In the genomic region with DNA sequence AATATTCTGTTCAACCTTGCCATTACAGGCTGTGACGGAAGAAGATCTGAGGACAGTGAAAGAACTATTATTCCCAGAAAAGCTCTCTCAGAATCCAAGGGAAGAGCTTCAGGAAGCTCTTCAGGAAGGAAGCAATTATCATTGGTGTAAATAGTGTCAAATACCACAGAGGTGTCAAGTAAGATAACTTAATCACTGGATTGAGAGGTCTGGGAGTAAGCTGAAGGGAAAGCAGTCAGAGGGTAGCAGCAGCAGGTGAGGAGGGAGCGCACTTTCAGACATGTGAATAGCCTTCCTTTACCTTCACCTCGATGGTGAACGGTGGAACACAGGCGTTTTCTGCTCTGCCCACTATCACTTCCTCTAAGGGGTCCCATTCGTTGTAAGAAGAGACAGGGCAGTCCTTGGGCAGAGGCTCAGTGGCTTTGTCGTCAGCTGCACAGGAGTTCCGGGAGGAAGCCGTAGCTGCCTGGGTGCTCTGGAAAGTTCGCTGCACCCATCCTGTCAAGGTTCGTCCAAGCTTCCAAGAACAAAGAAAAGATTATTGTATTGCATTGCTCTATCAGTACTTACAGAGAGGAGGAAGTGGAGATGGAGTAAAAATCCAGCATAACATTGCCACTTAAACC, we compare ENCODE assay signal across 11 cellular contexts. TPM values are rescaled to one million over a fixed set of nuclear protein-coding genes. Genes with fewer than 3 reads are reported as not detected.
DNase-seq lines count a peak whose midpoint lies in the region; ATAC-seq and TF ChIP-seq lines count a peak whose summit lies in the region.
"Had no signal": no experiment of that assay in that cellular context is flagged by ENCODE, and none has a peak within 500 bp of the region (broad histone marks: within the 10 kb centered on the region; RNA-seq: fewer than 3 reads in every experiment).

No MANE protein-coding gene starts in this region.

- H3K36me3 ChIP-seq in DOHH2 (ENCODE audit: control insufficient read depth, low read length) (peaks cover 5% of the 10 kb centered on the region; the same call in 1 of the 2 replicates), right lobe of liver (peaks cover 0 to 1% (median 0%) of the 10 kb centered on the region in 4 donors), gastrocnemius medialis (no peaks in the 10 kb centered on the region)
- H3K36me3 ChIP-seq: BE2C had no signal

- H3K36me3 Mint-ChIP-seq in activated naive CD8-positive, alpha-beta T cell treated with anti-CD3 and anti-CD28 coated beads, Interleukin-2, amount 10 ng/mL, durations not matched to agents 7 days and 5 days: no peaks in the 10 kb centered on the region
- no peaks in the 10 kb centered on the region for H3K36me3 Mint-ChIP-seq in activated T-cell treated with anti-CD3 and anti-CD28 coated beads, Interleukin-2, amount 50 U/mL, for 24 hours (ENCODE audit: low read depth)
- H3K36me3 Mint-ChIP-seq in activated T-cell treated with anti-CD3 and anti-CD28 coated beads, Interleukin-2, amount 50 U/mL, for 4 hours (ENCODE audit: insufficient read depth): no peaks in the 10 kb centered on the region

- peaks cover 12% of the 10 kb centered on the region for H3K4me1 Mint-ChIP-seq in activated naive CD8-positive, alpha-beta T cell treated with anti-CD3 and anti-CD28 coated beads, Interleukin-2, amount 10 ng/mL, durations not matched to agents 7 days and 5 days
- H3K4me1 Mint-ChIP-seq in activated T-cell treated with anti-CD3 and anti-CD28 coated beads, Interleukin-2, amount 50 U/mL, for 24 hours (ENCODE audit: low read depth): peaks cover 17% of the 10 kb centered on the region
- peaks cover 21% of the 10 kb centered on the region for H3K4me1 Mint-ChIP-seq in activated T-cell treated with anti-CD3 and anti-CD28 coated beads, Interleukin-2, amount 50 U/mL, for 4 hours (ENCODE audit: low read depth)

- H4K20me1 ChIP-seq in DOHH2 (ENCODE audit: control insufficient read depth, insufficient read depth, low read depth, low read length): no peaks in the 10 kb centered on the region

- no peak overlapping the region for H3K27ac Mint-ChIP-seq in activated naive CD8-positive, alpha-beta T cell treated with anti-CD3 and anti-CD28 coated beads, Interleukin-2, amount 10 ng/mL, durations not matched to agents 7 days and 5 days
- H3K27ac Mint-ChIP-seq in activated T-cell treated with anti-CD3 and anti-CD28 coated beads, Interleukin-2, amount 50 U/mL, for 24 hours: no peak overlapping the region

- H3K27me3 Mint-ChIP-seq in activated naive CD8-positive, alpha-beta T cell treated with anti-CD3 and anti-CD28 coated beads, Interleukin-2, amount 10 ng/mL, durations not matched to agents 7 days and 5 days: peaks cover 51% of the 10 kb centered on the region
- peaks cover 41% of the 10 kb centered on the region for H3K27me3 Mint-ChIP-seq in activated T-cell treated with anti-CD3 and anti-CD28 coated beads, Interleukin-2, amount 50 U/mL, for 24 hours
- H3K27me3 Mint-ChIP-seq in activated T-cell treated with anti-CD3 and anti-CD28 coated beads, Interleukin-2, amount 50 U/mL, for 4 hours (ENCODE audit: low read depth): peaks cover 61% of the 10 kb centered on the region

- H3F3A ChIP-seq in DOHH2 (ENCODE audit: control insufficient read depth, insufficient read depth): no peaks in the 10 kb centered on the region

- H3K4me3 Mint-ChIP-seq in activated naive CD8-positive, alpha-beta T cell treated with anti-CD3 and anti-CD28 coated beads, Interleukin-2, amount 10 ng/mL, durations not matched to agents 7 days and 5 days: peak overlapping the region; percentile 41
- no peak overlapping the region for H3K4me3 Mint-ChIP-seq in activated T-cell treated with anti-CD3 and anti-CD28 coated beads, Interleukin-2, amount 50 U/mL, for 24 hours
- H3K4me3 Mint-ChIP-seq in activated T-cell treated with anti-CD3 and anti-CD28 coated beads, Interleukin-2, amount 50 U/mL, for 4 hours: no peak overlapping the region

- intact Hi-C loops in right lobe of liver (cut with DNase I) (no loop called here), gastrocnemius medialis (cut with DNase I; ENCODE audit: low total_unique reads) (no loop called here)

- POLR2A ChIA-PET in activated naive CD8-positive, alpha-beta T cell treated with anti-CD3 and anti-CD28 coated beads, Interleukin-2, amount 10 ng/mL, durations not matched to agents 7 days and 5 days (lab: Charles Lee): no interaction called here

- H3K4me1 ChIP-seq in DOHH2 (ENCODE audit: control insufficient read depth, low read length) (peaks cover 19% of the 10 kb centered on the region), right lobe of liver (peaks cover 0 to 52% (median 15%) of the 10 kb centered on the region in 4 donors), gastrocnemius medialis (peaks cover 25 to 31% of the 10 kb centered on the region in 2 donors)
- H3K4me1 ChIP-seq: BE2C had no signal

- TF ChIP-seq POLR2A in right lobe of liver (IDR thresholded peaks at IDR 0.05): no peak
- TF ChIP-seq POLR2A in gastrocnemius medialis (IDR thresholded peaks at IDR 0.05): no peak

- in situ Hi-C loops in gastrocnemius medialis (cut with MboI; ENCODE audit: low sequenced_read_pairs in 4 of 4): loop anchor here in 1 of 4 donors (10.0 kb wide), 1 partner anchor 182 kb away; no protein-coding TSS in a partner anchor

- no peaks in the 10 kb centered on the region for H3K9me3 Mint-ChIP-seq in activated naive CD8-positive, alpha-beta T cell treated with anti-CD3 and anti-CD28 coated beads, Interleukin-2, amount 10 ng/mL, durations not matched to agents 7 days and 5 days
- no peaks in the 10 kb centered on the region for H3K9me3 Mint-ChIP-seq in activated T-cell treated with anti-CD3 and anti-CD28 coated beads, Interleukin-2, amount 50 U/mL, for 24 hours
- no peaks in the 10 kb centered on the region for H3K9me3 Mint-ChIP-seq in activated T-cell treated with anti-CD3 and anti-CD28 coated beads, Interleukin-2, amount 50 U/mL, for 4 hours

- H3K4me3 ChIP-seq in DOHH2 (ENCODE audit: low read length): no peak overlapping the region
- peak overlapping the region; percentile 55 to 84 (median 74) for H3K4me3 ChIP-seq in right lobe of liver
- H3K4me3 ChIP-seq in gastrocnemius medialis: peak overlapping the region in 3 of 4 donors; percentile 60 to 72 (median 70)

- TF ChIP-seq CTCF in DOHH2 (IDR thresholded peaks at IDR 0.05; ENCODE audit: low read depth, low read length, poor library complexity, severe bottlenecking): no peak
- no peak for TF ChIP-seq CTCF in right lobe of liver (IDR thresholded peaks at IDR 0.05)
- no peak for TF ChIP-seq CTCF in gastrocnemius medialis (IDR thresholded peaks at IDR 0.05 in 4 of 5, conservative IDR thresholded peaks at IDR 0.05 in 1 of 5)

- H3K9me3 ChIP-seq in DOHH2 (ENCODE audit: control insufficient read depth, insufficient read depth, low read length) (no peaks in the 10 kb centered on the region), right lobe of liver (no peaks in the 10 kb centered on the region), gastrocnemius medialis (no peaks in the 10 kb centered on the region)

- H3K27me3 ChIP-seq in DOHH2 (ENCODE audit: control insufficient read depth, low read length): peaks cover 21% of the 10 kb centered on the region
- no peaks in the 10 kb centered on the region for H3K27me3 ChIP-seq in right lobe of liver
- no peaks in the 10 kb centered on the region for H3K27me3 ChIP-seq in gastrocnemius medialis

- H3K27ac ChIP-seq in DOHH2 (ENCODE audit: low read depth, low read length) (no peak overlapping the region), right lobe of liver (peak overlapping the region; percentile 81 to 90 (median 85)), gastrocnemius medialis (peak overlapping the region in 1 of 4 donors; percentile 78)

- no peaks in the 10 kb centered on the region for H3K79me2 ChIP-seq in DOHH2 (ENCODE audit: control insufficient read depth, low read length)

- WGBS in right lobe of liver (ENCODE audit: insufficient coverage, low coverage, low lambda C conversion rate, missing lambda C conversion rate): 10% methylated on average over 6 of the region's 11 CpGs

- no peak for ATAC-seq in activated naive CD8-positive, alpha-beta T cell treated with anti-CD3 and anti-CD28 coated beads, Interleukin-2, amount 10 ng/mL, durations not matched to agents 7 days and 5 days (ENCODE audit: low read depth)
- ATAC-seq in right lobe of liver (peak in 2 of 4 donors; percentile 4 to 5), gastrocnemius medialis (no peak)
- no peak for ATAC-seq in activated T-cell treated with anti-CD3 and anti-CD28 coated beads, Interleukin-2, amount 50 U/mL, for 4 hours

- H3K9me2 ChIP-seq in DOHH2 (replicated peaks; ENCODE audit: control insufficient read depth, low read length): no peaks in the 10 kb centered on the region

- H3K4me2 ChIP-seq in DOHH2 (ENCODE audit: low read length): peak overlapping the region; percentile 77; the same call in 1 of the 2 replicates

- DNase-seq in activated naive CD8-positive, alpha-beta T cell treated with anti-CD3 and anti-CD28 coated beads, Interleukin-2, amount 10 ng/mL, durations not matched to agents 7 days and 5 days: no peak
- DNase-seq in right lobe of liver (no peak), gastrocnemius medialis (no peak), A172 (ENCODE audit: low spot score) (no peak), NCI-H2081 (lab: John Stamatoyannopoulos, UW) (no peak)
- no peak for DNase-seq in activated T-cell treated with anti-CD3 and anti-CD28 coated beads, Interleukin-2, amount 50 U/mL, for 24 hours
- DNase-seq in activated T-cell treated with anti-CD3 and anti-CD28 coated beads, Interleukin-2, amount 50 U/mL, for 4 hours: no peak
- DNase-seq: BE2C, EL, OCI-M1 had no signal

RNA-seq across cellular contexts. Expression of gene GATM, which starts 1.9 kb away (rescaled TPM):
- total RNA-seq in activated naive CD8-positive, alpha-beta T cell treated with anti-CD3 and anti-CD28 coated beads, Interleukin-2, amount 10 ng/mL, durations not matched to agents 7 days and 5 days: 1 to 10 TPM; 2.9 to 3.5 TPM
- total RNA-seq in right lobe of liver: 1,000 to 10,000 TPM in 1 of 6 experiments, 100 to 1,000 TPM in 5; 404 to 1,363 (median 579) TPM
- total RNA-seq in gastrocnemius medialis: 10 to 100 TPM; 18.0 to 92.1 (median 35.3) TPM
- total RNA-seq in A172 (2014; rRNA removed; shearing (Covaris generic)): 0.67 and 1.9 TPM in 2 replicates
- 1 to 10 TPM; 1.2 to 2.7 (median 1.7) TPM for total RNA-seq in activated T-cell treated with anti-CD3 and anti-CD28 coated beads, Interleukin-2, amount 50 U/mL, for 4 hours

Comparison
In these comparisons a context has a peak if more than half of its experiments do, and no peak if none do; other contexts are left out.
1. RNA of gene GATM, which starts 1.9 kb away (total RNA-seq): 404 to 1,363 TPM in right lobe of liver; 18.0 to 92.1 TPM in gastrocnemius medialis, 2.9 to 3.5 TPM in activated naive CD8-positive, alpha-beta T cell treated with anti-CD3 and anti-CD28 coated beads, Interleukin-2, amount 10 ng/mL, durations not matched to agents 7 days and 5 days, 0.67 to 1.9 TPM in A172 and 1.2 to 2.7 TPM in activated T-cell treated with anti-CD3 and anti-CD28 coated beads, Interleukin-2, amount 50 U/mL, for 4 hours; every median in the first group is over 4 times any median in the second.